ENCODE assay signal across 8 cellular contexts in genomic region chr22:30754971-30755759, GRCh38.
DNase-seq lines count a peak whose midpoint lies in the region; ATAC-seq, FAIRE-seq and TF ChIP-seq lines count a peak whose summit lies in the region.

No MANE protein-coding gene starts in this region.

- H3K9me3 Mint-ChIP-seq in activated naive CD4-positive, alpha-beta T cell treated with anti-CD3 and anti-CD28 coated beads, Interleukin-2, amount 50 U/mL, for 72 hours: no peaks in the 10 kb centered on the region

- H3K36me3 Mint-ChIP-seq in activated naive CD4-positive, alpha-beta T cell treated with anti-CD3 and anti-CD28 coated beads, Interleukin-2, amount 50 U/mL, for 72 hours: peaks cover 0 to 9% of the 10 kb centered on the region in 2 donors

- TF ChIP-seq CTCF in heart left ventricle (IDR thresholded peaks at IDR 0.05) (peak; percentile 38 to 71 (median 60)), psoas muscle (IDR thresholded peaks at IDR 0.05) (peak; percentile 71)

- H3K9me3 ChIP-seq in heart left ventricle (no peaks in the 10 kb centered on the region), psoas muscle (no peaks in the 10 kb centered on the region)

- H3K27me3 ChIP-seq in heart left ventricle (no peaks in the 10 kb centered on the region), psoas muscle (ENCODE audit: insufficient read depth in 3 of 3, low read length in 2 of 3) (no peaks in the 10 kb centered on the region)

- intact Hi-C loops in heart left ventricle (cut with DNase I): loop anchor here in 9 of 10 donors (1.0 to 10.0 kb wide), 6 partner anchors 120 to 363 kb away; partner anchors contain the start of genes SLC35E4 (in 5 of the 9) and SEC14L2 (in 1 of the 9)
- intact Hi-C loops in psoas muscle (cut with DNase I): loop anchor here (1.0 to 2.0 kb wide), 2 partner anchors 58 to 121 kb away; no protein-coding TSS in a partner anchor

- H3K36me3 ChIP-seq in heart left ventricle (no peaks in the 10 kb centered on the region), psoas muscle (ENCODE audit: insufficient read depth in 1 of 2, low read depth in 1 of 2) (no peaks in the 10 kb centered on the region)

- FAIRE-seq in HTR-8/SVneo (lab: Jason Lieb, UNC) (no peak), RCC 7860 (lab: Jason Lieb, UNC) (no peak)

- peak overlapping the region in 1 of 2 donors; percentile 79 for H3K27ac Mint-ChIP-seq in activated naive CD4-positive, alpha-beta T cell treated with anti-CD3 and anti-CD28 coated beads, Interleukin-2, amount 50 U/mL, for 72 hours

- H3K4me3 ChIP-seq in heart left ventricle (no peak overlapping the region), psoas muscle (no peak overlapping the region)

- peak; percentile 32 for DNase-seq in DMS153 treated with DMSO at 0.1 percent for 48 hours (lab: John Stamatoyannopoulos, UW; ENCODE audit: unreplicated experiment)
- DNase-seq in HTR-8/SVneo (ENCODE audit: insufficient read length, low spot score): peak; percentile 66
- DNase-seq in RCC 7860 (ENCODE audit: low spot score): peak; percentile 35
- peak in 1 of 2 donors; percentile 58 for DNase-seq in activated naive CD4-positive, alpha-beta T cell treated with anti-CD3 and anti-CD28 coated beads, Interleukin-2, amount 50 U/mL, for 72 hours (ENCODE audit: low spot score in 2 of 2)
- peak in 4 of 5 donors; percentile 36 to 45 (median 41) for DNase-seq in heart left ventricle
- DNase-seq in psoas muscle: peak in 1 of 2 donors; percentile 58

- no peak for TF ChIP-seq POLR2A in heart left ventricle (IDR thresholded peaks at IDR 0.05)

- peaks cover 0 to 3% (median 0%) of the 10 kb centered on the region in 12 donors for H3K4me1 ChIP-seq in heart left ventricle
- no peaks in the 10 kb centered on the region for H3K4me1 ChIP-seq in psoas muscle

- H3K27ac ChIP-seq in heart left ventricle (no peak overlapping the region), psoas muscle (no peak overlapping the region)

- peak; percentile 84 to 92 for ATAC-seq in activated naive CD4-positive, alpha-beta T cell treated with anti-CD3 and anti-CD28 coated beads, Interleukin-2, amount 50 U/mL, for 72 hours
- ATAC-seq in heart left ventricle: peak; percentile 63 to 87 (median 79)
- peak; percentile 86 to 97 (median 93) for ATAC-seq in psoas muscle
- ATAC-seq in HG03432 (IDR thresholded peaks at IDR 0.05; ENCODE audit: unreplicated experiment): no peak
- no peak for ATAC-seq in GM19324 (IDR thresholded peaks at IDR 0.05; ENCODE audit: low FRiP score, unreplicated experiment)

- 51 to 65% (median 56%) methylated on average over 7 to 8 of the region's 8 CpGs for WGBS in heart left ventricle, 4 donors
- 57 to 66% (median 60%) methylated on average over 8 of the region's 8 CpGs for WGBS in psoas muscle, 3 donors

Comparison
In these comparisons a context has a peak if more than half of its experiments do, and no peak if none do; other contexts are left out.
1. ATAC-seq: peak in activated naive CD4-positive, alpha-beta T cell treated with anti-CD3 and anti-CD28 coated beads, Interleukin-2, amount 50 U/mL, for 72 hours (2 of 2), heart left ventricle (4 of 4) and psoas muscle (4 of 4); none in HG03432 (single experiment) and GM19324 (single experiment).